10 cellular contexts compared by ENCODE assay signal in genomic region chr11:120062561-120062930, GRCh38.
"Had no signal": no experiment of that assay in that cellular context is flagged by ENCODE, and none has a peak within 500 bp of the region (broad histone marks: within the 10 kb centered on the region; RNA-seq: fewer than 3 reads in every experiment).

No MANE protein-coding gene starts in this region.

- H3K27ac Mint-ChIP-seq: activated CD4-positive, alpha-beta T cell treated with anti-CD3 and anti-CD28 coated beads, Interleukin-2, amount 10 ng/mL, durations not matched to agents 24 days and 14 days; naive B cell; T-helper 2 cell treated with Interferon-gamma antibody and Interleukin-4, amounts not matched to agents 5 μg/mL and 100 μg/mL, for 36 hours had no signal

- H3K36me3 Mint-ChIP-seq: naive B cell had no signal

- ATAC-seq: right lobe of liver had no signal

- H3K27ac ChIP-seq: cardiac muscle cell, right lobe of liver, stomach, uterus had no signal

- H3K27me3 ChIP-seq: cardiac muscle cell, right lobe of liver, uterus had no signal

- H3K4me1 Mint-ChIP-seq: activated CD4-positive, alpha-beta T cell treated with anti-CD3 and anti-CD28 coated beads, Interleukin-2, amount 10 ng/mL, durations not matched to agents 24 days and 14 days had no signal

- DNase-seq: activated CD4-positive, alpha-beta T cell treated with anti-CD3 and anti-CD28 coated beads, Interleukin-2, amount 10 ng/mL, durations not matched to agents 24 days and 14 days; activated CD4-positive, CD25-positive, alpha-beta regulatory T cell; activated naive CD4-positive, alpha-beta T cell treated with Interleukin-2 at 50 U/mL for 16 hours; kidney glomerular epithelial cell; naive B cell; right lobe of liver; stomach had no signal

- H3K4me3 Mint-ChIP-seq: activated CD4-positive, alpha-beta T cell treated with anti-CD3 and anti-CD28 coated beads, Interleukin-2, amount 10 ng/mL, durations not matched to agents 24 days and 14 days; naive B cell; T-helper 2 cell treated with Interferon-gamma antibody and Interleukin-4, amounts not matched to agents 5 μg/mL and 100 μg/mL, for 36 hours had no signal

- H3K36me3 ChIP-seq: cardiac muscle cell, right lobe of liver, stomach, uterus had no signal

- H3K9me3 ChIP-seq: right lobe of liver, stomach, uterus had no signal

- H3K4me1 ChIP-seq: right lobe of liver had no signal

- H3K4me3 ChIP-seq: cardiac muscle cell, right lobe of liver, stomach, uterus had no signal

- H3K9me3 Mint-ChIP-seq: activated CD4-positive, alpha-beta T cell treated with anti-CD3 and anti-CD28 coated beads, Interleukin-2, amount 10 ng/mL, durations not matched to agents 24 days and 14 days; T-helper 2 cell treated with Interferon-gamma antibody and Interleukin-4, amounts not matched to agents 5 μg/mL and 100 μg/mL, for 36 hours had no signal
